In the genomic region with DNA sequence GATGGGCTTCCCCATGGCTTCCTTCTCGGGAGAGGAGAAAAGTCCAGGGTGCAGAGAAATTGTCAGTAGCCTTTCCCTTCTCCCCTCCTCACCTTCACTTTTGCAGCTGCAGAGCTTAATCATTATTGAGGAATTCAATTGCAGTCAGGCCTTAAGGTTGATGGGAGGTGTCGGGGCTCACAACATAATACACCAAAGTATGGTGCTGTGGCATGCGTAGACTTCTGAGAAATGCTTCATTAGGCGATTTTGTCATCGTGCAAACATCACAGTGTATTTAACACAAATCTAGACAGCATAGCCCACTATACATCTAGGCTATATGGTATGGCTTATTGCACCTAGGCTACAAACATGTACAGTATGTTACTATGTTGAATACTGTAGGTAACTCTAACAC, we compare ENCODE assay signal across 1 cellular context.
TF ChIP-seq lines count a peak whose summit lies in the region.

No MANE protein-coding gene starts in this region.

TF ChIP-seq in GM23338, 12 proteins besides CTCF, POLR2A, EP300 and RAD21 (continued from another document):
- TF ChIP-seq, protein P1, sequence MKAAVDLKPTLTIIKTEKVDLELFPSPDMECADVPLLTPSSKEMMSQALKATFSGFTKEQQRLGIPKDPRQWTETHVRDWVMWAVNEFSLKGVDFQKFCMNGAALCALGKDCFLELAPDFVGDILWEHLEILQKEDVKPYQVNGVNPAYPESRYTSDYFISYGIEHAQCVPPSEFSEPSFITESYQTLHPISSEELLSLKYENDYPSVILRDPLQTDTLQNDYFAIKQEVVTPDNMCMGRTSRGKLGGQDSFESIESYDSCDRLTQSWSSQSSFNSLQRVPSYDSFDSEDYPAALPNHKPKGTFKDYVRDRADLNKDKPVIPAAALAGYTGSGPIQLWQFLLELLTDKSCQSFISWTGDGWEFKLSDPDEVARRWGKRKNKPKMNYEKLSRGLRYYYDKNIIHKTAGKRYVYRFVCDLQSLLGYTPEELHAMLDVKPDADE (IDR thresholded peaks at IDR 0.05), result no peak
